ENCODE assay signal across 19 cellular contexts in the genomic region with DNA sequence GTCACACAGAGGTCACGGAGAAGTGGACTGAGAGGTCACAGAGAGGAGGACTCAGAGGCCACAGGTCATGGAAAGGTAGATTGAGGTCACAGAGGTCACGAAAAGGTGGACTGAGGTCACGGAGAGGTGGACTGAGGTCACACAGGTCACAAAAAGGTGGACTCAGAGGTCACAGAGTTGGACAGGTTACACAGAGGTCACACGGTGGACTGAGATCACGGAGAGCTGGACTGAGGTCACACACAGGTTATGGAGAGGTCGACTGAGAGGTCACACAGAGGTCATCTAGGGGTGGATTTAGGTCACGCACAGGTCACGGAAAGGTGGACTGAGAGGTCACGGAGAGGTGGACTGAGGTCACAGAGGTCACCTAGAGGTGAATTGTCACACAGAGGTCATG. TPM values are rescaled to one million over a fixed set of nuclear protein-coding genes. Genes with fewer than 3 reads are reported as not detected.
DNase-seq lines count a peak whose midpoint lies in the region; ATAC-seq lines count a peak whose summit lies in the region.
"Had no signal": no experiment of that assay in that cellular context is flagged by ENCODE, and none has a peak within 500 bp of the region (broad histone marks: within the 10 kb centered on the region; RNA-seq: fewer than 3 reads in every experiment).

No MANE protein-coding gene starts in this region.

- H3K9me3 Mint-ChIP-seq in activated CD8-positive, alpha-beta memory T cell treated with anti-CD3 and anti-CD28 coated beads, Interleukin-2, amount 10 ng/mL, durations not matched to agents 7 days and 5 days (ENCODE audit: low read depth) = no peaks in the 10 kb centered on the region
- no peaks in the 10 kb centered on the region for H3K9me3 Mint-ChIP-seq in effector memory CD8-positive, alpha-beta T cell
- H3K9me3 Mint-ChIP-seq in stimulated activated naive B cell treated with anti-CD40 and anti-IgM and Interleukin-4, amounts not matched to agents 10 μg/mL and 1 μg/mL and 100 μg/mL, for 72 hours = peaks cover 0 to 2% of the 10 kb centered on the region in 2 donors
- H3K9me3 Mint-ChIP-seq: activated T-helper 1 cell treated with anti-CD3 and anti-CD28 coated beads, Interleukin-12 subunit alpha, Interleukin-12 subunit beta, Interleukin-2, Interleukin-4 antibody, amounts not matched to agents 30 ng/mL and 10 ng/mL and 1 ng/mL, durations not matched to agents 14 hours and 24 hours and 36 hours had no signal

- ATAC-seq in activated CD8-positive, alpha-beta memory T cell treated with anti-CD3 and anti-CD28 coated beads, Interleukin-2, amount 10 ng/mL, durations not matched to agents 7 days and 5 days = no peak
- ATAC-seq in effector memory CD8-positive, alpha-beta T cell (replicated peaks) = no peak
- ATAC-seq in stimulated activated naive B cell treated with anti-CD40 and anti-IgM and Interleukin-4, amounts not matched to agents 10 μg/mL and 1 μg/mL and 100 μg/mL, for 72 hours (replicated peaks) = no peak
- no peak for ATAC-seq in HG03460 (IDR thresholded peaks at IDR 0.05; ENCODE audit: unreplicated experiment)
- ATAC-seq: Right ventricle myocardium inferior had no signal

- H3K27ac Mint-ChIP-seq in activated CD8-positive, alpha-beta memory T cell treated with anti-CD3 and anti-CD28 coated beads, Interleukin-2, amount 10 ng/mL, durations not matched to agents 7 days and 5 days = peak overlapping the region; percentile 50
- H3K27ac Mint-ChIP-seq in effector memory CD8-positive, alpha-beta T cell = peak overlapping the region; percentile 39 to 86
- H3K27ac Mint-ChIP-seq in stimulated activated naive B cell treated with anti-CD40 and anti-IgM and Interleukin-4, amounts not matched to agents 10 μg/mL and 1 μg/mL and 100 μg/mL, for 72 hours = peak overlapping the region; percentile 57

- CTCF ChIA-PET in activated CD8-positive, alpha-beta memory T cell treated with anti-CD3 and anti-CD28 coated beads, Interleukin-2, amount 10 ng/mL, durations not matched to agents 7 days and 5 days (lab: Charles Lee) = no interaction called here

- H3K27me3 Mint-ChIP-seq in activated CD8-positive, alpha-beta memory T cell treated with anti-CD3 and anti-CD28 coated beads, Interleukin-2, amount 10 ng/mL, durations not matched to agents 7 days and 5 days = no peaks in the 10 kb centered on the region
- H3K27me3 Mint-ChIP-seq in effector memory CD8-positive, alpha-beta T cell = no peaks in the 10 kb centered on the region
- no peaks in the 10 kb centered on the region for H3K27me3 Mint-ChIP-seq in stimulated activated naive B cell treated with anti-CD40 and anti-IgM and Interleukin-4, amounts not matched to agents 10 μg/mL and 1 μg/mL and 100 μg/mL, for 72 hours

- H3K36me3 Mint-ChIP-seq in activated CD8-positive, alpha-beta memory T cell treated with anti-CD3 and anti-CD28 coated beads, Interleukin-2, amount 10 ng/mL, durations not matched to agents 7 days and 5 days = peaks cover 24% of the 10 kb centered on the region
- H3K36me3 Mint-ChIP-seq in effector memory CD8-positive, alpha-beta T cell (ENCODE audit: insufficient read depth) = peaks cover 26% of the 10 kb centered on the region
- H3K36me3 Mint-ChIP-seq in stimulated activated naive B cell treated with anti-CD40 and anti-IgM and Interleukin-4, amounts not matched to agents 10 μg/mL and 1 μg/mL and 100 μg/mL, for 72 hours = peaks cover 62 to 65% of the 10 kb centered on the region in 2 donors

- DNase-seq in activated CD8-positive, alpha-beta memory T cell treated with anti-CD3 and anti-CD28 coated beads, Interleukin-2, amount 10 ng/mL, durations not matched to agents 7 days and 5 days = no peak
- DNase-seq in activated CD8-positive, alpha-beta memory T cell treated with anti-CD3 and anti-CD28 coated beads for 24 hours = no peak
- DNase-seq in NCI-H69 (lab: John Stamatoyannopoulos, UW) (peak; percentile 48), DMS79 (lab: John Stamatoyannopoulos, UW) (no peak), UCSD-AML1 (lab: John Stamatoyannopoulos, UW; ENCODE audit: unreplicated experiment) (no peak)
- DNase-seq in effector memory CD8-positive, alpha-beta T cell = no peak
- DNase-seq in stimulated activated naive B cell treated with anti-CD40 and anti-IgM and Interleukin-4, amounts not matched to agents 10 μg/mL and 1 μg/mL and 100 μg/mL, for 72 hours = no peak
- DNase-seq: activated CD4-positive, alpha-beta T cell treated with anti-CD3 and anti-CD28 coated beads for 4 hours; esophagus squamous epithelium; GDM1; KBM-7; kidney; NCI-H1092 treated with DMSO at 0.1 percent for 48 hours; NK-92 treated with Interleukin-12 subunit alpha and Interleukin-12 subunit beta, amount 100 ng/mL, for 24 hours; occipital lobe; thyroid gland had no signal

- H3K4me3 Mint-ChIP-seq in activated CD8-positive, alpha-beta memory T cell treated with anti-CD3 and anti-CD28 coated beads, Interleukin-2, amount 10 ng/mL, durations not matched to agents 7 days and 5 days = no peak overlapping the region
- no peak overlapping the region for H3K4me3 Mint-ChIP-seq in effector memory CD8-positive, alpha-beta T cell
- no peak overlapping the region for H3K4me3 Mint-ChIP-seq in stimulated activated naive B cell treated with anti-CD40 and anti-IgM and Interleukin-4, amounts not matched to agents 10 μg/mL and 1 μg/mL and 100 μg/mL, for 72 hours
- H3K4me3 Mint-ChIP-seq: activated T-helper 1 cell treated with anti-CD3 and anti-CD28 coated beads, Interleukin-12 subunit alpha, Interleukin-12 subunit beta, Interleukin-2, Interleukin-4 antibody, amounts not matched to agents 30 ng/mL and 10 ng/mL and 1 ng/mL, durations not matched to agents 14 hours and 24 hours and 36 hours had no signal

- peaks cover 8% of the 10 kb centered on the region for H3K4me1 Mint-ChIP-seq in activated CD8-positive, alpha-beta memory T cell treated with anti-CD3 and anti-CD28 coated beads, Interleukin-2, amount 10 ng/mL, durations not matched to agents 7 days and 5 days
- peaks cover 8 to 18% of the 10 kb centered on the region in 2 donors for H3K4me1 Mint-ChIP-seq in effector memory CD8-positive, alpha-beta T cell (ENCODE audit: low read depth in 2 of 2)
- peaks cover 37 to 49% of the 10 kb centered on the region in 2 donors for H3K4me1 Mint-ChIP-seq in stimulated activated naive B cell treated with anti-CD40 and anti-IgM and Interleukin-4, amounts not matched to agents 10 μg/mL and 1 μg/mL and 100 μg/mL, for 72 hours

RNA-seq across cellular contexts. Expression of a gene that starts 27.0 kb away (rescaled TPM):
- total RNA-seq in activated CD8-positive, alpha-beta memory T cell treated with anti-CD3 and anti-CD28 coated beads, Interleukin-2, amount 10 ng/mL, durations not matched to agents 7 days and 5 days = 10 to 100 TPM; 55.0 to 62.4 TPM

RNA-seq across cellular contexts. Expression of a gene that starts 38.9 kb away (rescaled TPM):
- 10 to 100 TPM; 26.8 to 31.1 TPM for total RNA-seq in activated CD8-positive, alpha-beta memory T cell treated with anti-CD3 and anti-CD28 coated beads, Interleukin-2, amount 10 ng/mL, durations not matched to agents 7 days and 5 days

RNA-seq across cellular contexts. Expression of a gene that starts 39.2 kb away (rescaled TPM):
- 1 to 10 TPM; 6.3 to 8.3 TPM for total RNA-seq in activated CD8-positive, alpha-beta memory T cell treated with anti-CD3 and anti-CD28 coated beads, Interleukin-2, amount 10 ng/mL, durations not matched to agents 7 days and 5 days

RNA-seq across cellular contexts. Expression of a gene that starts 54.9 kb away (rescaled TPM):
- total RNA-seq in activated CD8-positive, alpha-beta memory T cell treated with anti-CD3 and anti-CD28 coated beads, Interleukin-2, amount 10 ng/mL, durations not matched to agents 7 days and 5 days = 100 to 1,000 TPM in 1 of 2 experiments, 10 to 100 TPM in 1; 78.9 to 101 TPM
